ENCODE assay signal across 9 cellular contexts in genomic region chr12:1590083-1590979, GRCh38. TPM values are rescaled to one million over a fixed set of nuclear protein-coding genes. Genes with fewer than 3 reads are reported as not detected.
DNase-seq lines count a peak whose midpoint lies in the region; ATAC-seq and TF ChIP-seq lines count a peak whose summit lies in the region.
"Had no signal": no experiment of that assay in that cellular context is flagged by ENCODE, and none has a peak within 500 bp of the region (broad histone marks: within the 10 kb centered on the region; RNA-seq: fewer than 3 reads in every experiment).

No MANE protein-coding gene starts in this region.

- peaks cover 69% of the 10 kb centered on the region for H3K4me1 Mint-ChIP-seq in CD4-positive, alpha-beta T cell (ENCODE audit: low read depth)
- peaks cover 61% of the 10 kb centered on the region in 2 donors for H3K4me1 Mint-ChIP-seq in natural killer cell

- peak overlapping the region; percentile 38 to 96 (median 86) for H3K4me3 ChIP-seq in esophagus muscularis mucosa

- no peak for TF ChIP-seq CTCF in CD4-positive, alpha-beta T cell (IDR thresholded peaks at IDR 0.05)
- TF ChIP-seq CTCF in esophagus muscularis mucosa (IDR thresholded peaks at IDR 0.05) (no peak), natural killer cell (IDR thresholded peaks at IDR 0.05) (no peak)

- H3K27me3 Mint-ChIP-seq in CD4-positive, alpha-beta T cell = no peaks in the 10 kb centered on the region
- no peaks in the 10 kb centered on the region for H3K27me3 Mint-ChIP-seq in natural killer cell (ENCODE audit: low read depth in 2 of 2)

- CTCF ChIA-PET in CD4-positive, alpha-beta T cell (lab: Charles Lee) = interaction anchor here (1.3 to 3.6 kb wide), 4 partner anchors 11 to 472 kb away, joined by 3 to 14 read pairs (median 8); no protein-coding TSS in a partner anchor

- no peaks in the 10 kb centered on the region for H3K9me3 ChIP-seq in CD4-positive, alpha-beta T cell (ENCODE audit: control insufficient read depth, low read length)
- H3K9me3 ChIP-seq in esophagus muscularis mucosa = no peaks in the 10 kb centered on the region

- no peak for DNase-seq in CD4-positive, alpha-beta T cell
- DNase-seq in esophagus muscularis mucosa (ENCODE audit: extremely low spot score) = no peak
- DNase-seq in natural killer cell = no peak
- no peak for DNase-seq in HPDE6-E6E7 (ENCODE audit: extremely low spot score)
- no peak for DNase-seq in posterior vena cava (ENCODE audit: low spot score)

- H3K4me1 ChIP-seq in esophagus muscularis mucosa = peaks cover 56 to 87% (median 85%) of the 10 kb centered on the region in 4 donors

- POLR2A ChIA-PET in CD4-positive, alpha-beta T cell (lab: Charles Lee) = interaction anchor here (1.3 kb wide), 1 partner anchor 11 kb away, joined by 3 read pairs; no protein-coding TSS in a partner anchor

- intact Hi-C loops in CD4-positive, alpha-beta T cell (cut with DNase I, micrococcal nuclease) = loop anchor here (5.0 to 10.0 kb wide), 4 partner anchors 598 to 1198 kb away; partner anchors contain the start of genes RAD52 (in 2 of the 2), ERC1 (in 1 of the 2) and WNK1 (in 1 of the 2)
- intact Hi-C loops in esophagus muscularis mucosa (cut with DNase I) = loop anchor here (10.0 kb wide), 2 partner anchors 836 to 946 kb away; partner anchors contain the start of gene WNK1
- intact Hi-C loops in natural killer cell (cut with micrococcal nuclease) = loop anchor here (5.0 kb wide), 2 partner anchors 598 to 838 kb away; partner anchors contain the start of genes ERC1 and WNK1
- intact Hi-C loops in posterior vena cava (cut with DNase I) = no loop called here

- 43% methylated on average over 12 of the region's 12 CpGs for WGBS in esophagus muscularis mucosa

- H3K36me3 Mint-ChIP-seq in CD4-positive, alpha-beta T cell (ENCODE audit: low read depth) = peaks cover 63% of the 10 kb centered on the region
- H3K36me3 Mint-ChIP-seq in natural killer cell = no peaks in the 10 kb centered on the region

- peak overlapping the region; percentile 86 for H3K4me3 Mint-ChIP-seq in CD4-positive, alpha-beta T cell
- peak overlapping the region; percentile 51 for H3K4me3 Mint-ChIP-seq in natural killer cell

- no peak for ATAC-seq in CD4-positive, alpha-beta T cell (ENCODE audit: poor library complexity)
- ATAC-seq in natural killer cell (no peak), GM21619 (IDR thresholded peaks at IDR 0.05; ENCODE audit: unreplicated experiment) (no peak), HG03342 (IDR thresholded peaks at IDR 0.05; ENCODE audit: unreplicated experiment) (no peak)

- TF ChIP-seq POLR2A in esophagus muscularis mucosa (IDR thresholded peaks at IDR 0.05; ENCODE audit: low read depth) = no peak

- H3K9me3 Mint-ChIP-seq in CD4-positive, alpha-beta T cell = no peaks in the 10 kb centered on the region
- H3K9me3 Mint-ChIP-seq in natural killer cell = no peaks in the 10 kb centered on the region

- no peaks in the 10 kb centered on the region for H3K27me3 ChIP-seq in CD4-positive, alpha-beta T cell (ENCODE audit: control insufficient read depth, insufficient read depth, low read length)
- H3K27me3 ChIP-seq in esophagus muscularis mucosa = no peaks in the 10 kb centered on the region

- TF ChIP-seq EP300 in esophagus muscularis mucosa (IDR thresholded peaks at IDR 0.05) = no peak

- H3K36me3 ChIP-seq in esophagus muscularis mucosa = peaks cover 0 to 4% (median 0%) of the 10 kb centered on the region in 4 donors

- H3K27ac Mint-ChIP-seq in CD4-positive, alpha-beta T cell = peak overlapping the region; percentile 91
- peak overlapping the region; percentile 12 to 98 for H3K27ac Mint-ChIP-seq in natural killer cell

- no peak overlapping the region for H3K27ac ChIP-seq in CD4-positive, alpha-beta T cell (ENCODE audit: low read depth, low read length)
- H3K27ac ChIP-seq in esophagus muscularis mucosa (replicated peaks in 1 of 4) = peak overlapping the region; percentile 38 to 95 (median 58)

TF ChIP-seq in PFSK-1, 5 proteins besides CTCF, POLR2A, EP300 and RAD21:
- no peak for TF ChIP-seq TAF1 (IDR thresholded peaks at IDR 0.05; ENCODE audit: borderline replicate concordance, insufficient read depth, low read length)
- no peak for TF ChIP-seq POLR2AphosphoS5 (IDR thresholded peaks at IDR 0.05; ENCODE audit: low read depth, low read length)
- no peak for TF ChIP-seq REST (IDR thresholded peaks at IDR 0.05; ENCODE audit: insufficient read depth in 1 of 2, low read depth in 2 of 2, low read length in 2 of 2)
- TF ChIP-seq SIN3A (IDR thresholded peaks at IDR 0.05; ENCODE audit: borderline replicate concordance, insufficient read depth, low read length) = peak; percentile 27; the same call in 1 of the 2 replicates
- TF ChIP-seq FOXP2 (optimal IDR thresholded peaks at IDR 0.05; ENCODE audit: borderline replicate concordance, extremely low read depth, extremely low read length, insufficient read depth) = no peak

RNA-seq across cellular contexts. Expression of gene FBXL14, which starts 4.0 kb away (rescaled TPM):
- 10 to 100 TPM; 32.3 to 33.6 TPM for total RNA-seq in CD4-positive, alpha-beta T cell
- polyA plus RNA-seq in PFSK-1 (2012; ENCODE audit: insufficient read length, low read depth) = 57.2 TPM
- 10 to 100 TPM; 12.0 to 22.6 (median 16.0) TPM for total RNA-seq in esophagus muscularis mucosa
- 10 to 100 TPM; 18.7 to 24.9 (median 22.8) TPM for total RNA-seq in natural killer cell
- total RNA-seq in posterior vena cava = 1 to 10 TPM; 6.3 to 7.3 TPM

RNA-seq across cellular contexts. Expression of gene WNT5B, which starts 38.7 kb away (rescaled TPM):
- total RNA-seq in CD4-positive, alpha-beta T cell = not detected
- polyA plus RNA-seq in PFSK-1 (2012; ENCODE audit: insufficient read length, low read depth) = 8.5 TPM
- total RNA-seq in esophagus muscularis mucosa (100 to 1,000 TPM in 1 of 4 donors, 10 to 100 TPM in 3; 33.5 to 112 (median 53.5) TPM), natural killer cell (not detected), posterior vena cava (10 to 100 TPM; 10.1 to 12.8 TPM)
- total RNA-seq: mononuclear cell had no signal

Comparison
In these comparisons a context has a peak if more than half of its experiments do, and no peak if none do; other contexts are left out.
1. RNA of gene WNT5B, which starts 38.7 kb away (total RNA-seq): 33.5 to 112 TPM in esophagus muscularis mucosa and 10.1 to 12.8 TPM in posterior vena cava; not detected in natural killer cell and not detected in CD4-positive, alpha-beta T cell; every median in the first group is over 4 times any median in the second.
2. intact Hi-C loops: an anchor here in CD4-positive, alpha-beta T cell (5.0 to 10.0 kb wide), esophagus muscularis mucosa (10.0 kb wide) and natural killer cell (5.0 kb wide); none called in posterior vena cava.